25 cellular contexts compared by ENCODE assay signal in genomic region chr11:133516845-133517244, GRCh38. TPM values are rescaled to one million over a fixed set of nuclear protein-coding genes. Genes with fewer than 3 reads are reported as not detected.
"Had no signal": no experiment of that assay in that cellular context is flagged by ENCODE, and none has a peak within 500 bp of the region (broad histone marks: within the 10 kb centered on the region; RNA-seq: fewer than 3 reads in every experiment).

No MANE protein-coding gene starts in this region.

- H3K4me3 ChIP-seq: MG63, PC-9, Peyer's patch had no signal

- H3K36me3 ChIP-seq: MG63, Peyer's patch had no signal

- H3K9me3 ChIP-seq: MG63, Peyer's patch, SK-N-SH had no signal

- H3K9ac ChIP-seq: SK-N-SH had no signal

- DNase-seq: IMR-90; Karpas-422; KG1; MG63; NCI-H1092; NCI-H1105 treated with DMSO at 0.1 percent for 48 hours; NCI-H1417 treated with DMSO at 0.1 percent for 48 hours; NCI-H146; NCI-H187; NCI-H2029; NCI-H2081 treated with DMSO at 0.1 percent for 48 hours; NCI-H2227 treated with DMSO at 0.1 percent for 48 hours; NCI-H524; NCI-H526 treated with DMSO at 0.1 percent for 48 hours; NCI-H748 treated with DMSO at 0.1 percent for 48 hours; NK-92 treated with Interleukin-12 subunit alpha and Interleukin-12 subunit beta, amount 100 ng/mL, for 24 hours; PC-9; Peyer's patch; SHP77; SK-N-SH; SW 1271 had no signal

- H3K4me1 ChIP-seq: Peyer's patch had no signal

- H2AFZ ChIP-seq: PC-9 had no signal

- H3K9me2 ChIP-seq: SK-N-SH had no signal

- H3K27ac ChIP-seq: PC-9, Peyer's patch had no signal

- H3K27me3 ChIP-seq: MG63, Peyer's patch had no signal

- ATAC-seq: HepG2 had no signal

- H3K4me2 ChIP-seq: PC-9, SK-N-SH had no signal

RNA-seq across cellular contexts. Expression of gene OPCML, which starts 15.5 kb away (rescaled TPM):
- total RNA-seq: HepG2, OCI-LY7, PC-9, Peyer's patch, RPMI7951, SK-MEL-5 had no signal
- polyA plus RNA-seq: HepG2, SK-N-SH had no signal
